8 cellular contexts compared by ENCODE assay signal in the genomic region with DNA sequence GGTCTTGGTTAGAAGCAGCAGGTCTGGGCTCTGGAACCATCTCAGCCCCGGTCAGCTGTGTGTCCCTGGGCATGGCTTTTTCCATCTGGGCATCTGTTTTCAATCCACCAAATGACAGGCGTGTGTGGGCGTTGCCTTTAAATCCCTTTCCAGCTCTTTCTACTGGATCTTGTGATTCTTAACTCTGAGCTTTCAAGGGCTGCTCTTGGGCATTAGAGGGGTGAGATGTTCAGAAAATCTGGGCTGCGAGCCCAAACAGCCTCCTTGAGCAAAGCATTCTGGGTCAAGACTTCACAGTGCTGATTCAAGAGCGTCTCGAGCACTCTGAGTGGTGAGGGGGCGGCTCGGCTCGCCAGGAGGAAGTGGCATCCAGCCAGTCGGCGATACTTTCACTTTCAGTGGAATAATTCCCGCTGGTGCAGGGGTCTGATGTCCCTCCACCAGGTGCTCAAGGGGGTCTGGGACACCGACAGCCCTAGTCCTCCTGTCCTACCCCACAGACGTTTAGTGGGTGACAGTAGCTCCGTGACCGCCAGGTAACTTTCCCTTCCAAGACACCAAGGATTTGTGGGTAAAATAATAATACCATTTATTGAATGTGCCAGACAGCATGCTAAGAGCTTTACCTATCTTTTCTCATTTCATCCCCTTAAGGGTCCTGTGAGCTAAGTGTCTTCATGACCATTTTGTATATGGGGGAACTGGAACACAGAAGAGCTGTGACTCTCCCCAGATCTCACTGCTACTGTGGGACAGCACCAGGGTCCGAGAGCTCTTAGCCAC.
DNase-seq lines count a peak whose midpoint lies in the region; ATAC-seq and TF ChIP-seq lines count a peak whose summit lies in the region.

No MANE protein-coding gene starts in this region.

- no peaks in the 10 kb centered on the region for H3K9me3 Mint-ChIP-seq in activated T-cell treated with anti-CD3 and anti-CD28 coated beads, Interleukin-2, amount 50 U/mL, for 24 hours

- ATAC-seq in HG03108 (IDR thresholded peaks at IDR 0.05; ENCODE audit: unreplicated experiment): peak; percentile 34

- peak overlapping the region; percentile 59 to 89 (median 83) for H3K27ac ChIP-seq in esophagus squamous epithelium
- H3K27ac ChIP-seq in neuronal stem cell (replicated peaks; ENCODE audit: low read length): no peak overlapping the region
- H3K27ac ChIP-seq in stomach smooth muscle (ENCODE audit: low read length): peak overlapping the region; percentile 95

- H3K4me1 Mint-ChIP-seq in activated T-cell treated with anti-CD3 and anti-CD28 coated beads, Interleukin-2, amount 50 U/mL, for 24 hours (ENCODE audit: low read depth): peaks cover 46% of the 10 kb centered on the region

- H3K4me3 Mint-ChIP-seq in activated T-cell treated with anti-CD3 and anti-CD28 coated beads, Interleukin-2, amount 50 U/mL, for 24 hours: peak overlapping the region; percentile 84

- peaks cover 3 to 56% (median 12%) of the 10 kb centered on the region in 3 donors for H3K4me1 ChIP-seq in esophagus squamous epithelium
- peaks cover 11 to 28% of the 10 kb centered on the region in 2 donors for H3K4me1 ChIP-seq in neuronal stem cell (ENCODE audit: control insufficient read depth in 2 of 2, insufficient read depth in 1 of 2, low read depth in 1 of 2, low read length in 2 of 2)
- H3K4me1 ChIP-seq in stomach smooth muscle (ENCODE audit: control insufficient read depth, insufficient read depth, low read length): peaks cover 28% of the 10 kb centered on the region

- peaks cover 23% of the 10 kb centered on the region for H3K36me3 Mint-ChIP-seq in activated T-cell treated with anti-CD3 and anti-CD28 coated beads, Interleukin-2, amount 50 U/mL, for 24 hours (ENCODE audit: low read depth)

- no peak overlapping the region for H4K8ac ChIP-seq in neuronal stem cell (ENCODE audit: low read depth, low read length)

- intact Hi-C loops in esophagus squamous epithelium (cut with DNase I): no loop called here

- H3K4me3 ChIP-seq in esophagus squamous epithelium (peak overlapping the region; percentile 48 to 67 (median 53)), neuronal stem cell (ENCODE audit: low read length in 2 of 2) (no peak overlapping the region), stomach smooth muscle (ENCODE audit: low read length in 2 of 2) (peak overlapping the region; percentile 82 to 91)

- H3K27me3 Mint-ChIP-seq in activated T-cell treated with anti-CD3 and anti-CD28 coated beads, Interleukin-2, amount 50 U/mL, for 24 hours: no peaks in the 10 kb centered on the region

- H3K4me2 ChIP-seq in neuronal stem cell (ENCODE audit: insufficient read depth, low read length, poor library complexity, severe bottlenecking): no peak overlapping the region

- H3K23ac ChIP-seq in neuronal stem cell (ENCODE audit: low read depth, low read length, poor library complexity): no peak overlapping the region

- no peaks in the 10 kb centered on the region for H3K27me3 ChIP-seq in esophagus squamous epithelium
- no peaks in the 10 kb centered on the region for H3K27me3 ChIP-seq in neuronal stem cell (ENCODE audit: control insufficient read depth in 3 of 3, insufficient read depth in 3 of 3, low read depth in 1 of 3, low read length in 3 of 3)
- H3K27me3 ChIP-seq in stomach smooth muscle (ENCODE audit: control insufficient read depth in 1 of 2, insufficient read depth in 2 of 2, low read length in 2 of 2): no peaks in the 10 kb centered on the region

- WGBS in esophagus squamous epithelium, 2 donors: 11 to 13% methylated on average over 7 to 11 of the region's 17 CpGs
- no CpG with 5 or more reads among the region's 17 CpGs for WGBS in neuronal stem cell (ENCODE audit: extremely low coverage in 2 of 2, insufficient read length in 2 of 2, insufficient replicate concordance in 1 of 2), 2 donors

- H3K14ac ChIP-seq in neuronal stem cell (ENCODE audit: low read length): no peak overlapping the region

- H3K9ac ChIP-seq in neuronal stem cell (ENCODE audit: low read depth, low read length, poor library complexity): no peak overlapping the region
- H3K9ac ChIP-seq in stomach smooth muscle (ENCODE audit: low read length in 2 of 2): peak overlapping the region; percentile 86 to 94

- H3K18ac ChIP-seq in neuronal stem cell (ENCODE audit: low read length): peak overlapping the region; percentile 76

- no peak overlapping the region for H2AFZ ChIP-seq in neuronal stem cell (ENCODE audit: low read length)

- H2BK120ac ChIP-seq in neuronal stem cell (ENCODE audit: low read depth, low read length): peak overlapping the region; percentile 6

- no peak for TF ChIP-seq CTCF in esophagus squamous epithelium (IDR thresholded peaks at IDR 0.05)

- H3K4ac ChIP-seq in neuronal stem cell (ENCODE audit: low read length): no peak overlapping the region

- H2AK5ac ChIP-seq in neuronal stem cell (ENCODE audit: low read depth, low read length): peak overlapping the region; percentile 30

- peak overlapping the region; percentile 2 for H2BK5ac ChIP-seq in neuronal stem cell (ENCODE audit: low read length)

- H3K27ac Mint-ChIP-seq in activated T-cell treated with anti-CD3 and anti-CD28 coated beads, Interleukin-2, amount 50 U/mL, for 24 hours: peak overlapping the region; percentile 96

- TF ChIP-seq POLR2A in esophagus squamous epithelium (IDR thresholded peaks at IDR 0.05): no peak

- H2BK12ac ChIP-seq in neuronal stem cell (ENCODE audit: low read length): no peak overlapping the region

- no peaks in the 10 kb centered on the region for H3K79me1 ChIP-seq in neuronal stem cell (ENCODE audit: low read depth, low read length)

- H4K91ac ChIP-seq in neuronal stem cell (ENCODE audit: low read depth, low read length, poor library complexity): no peak overlapping the region

- H2BK15ac ChIP-seq in neuronal stem cell (ENCODE audit: low read length): peak overlapping the region; percentile 60

- H3K36me3 ChIP-seq in esophagus squamous epithelium: no peaks in the 10 kb centered on the region
- H3K36me3 ChIP-seq in neuronal stem cell (replicated peaks in 1 of 2; ENCODE audit: control insufficient read depth in 2 of 2, insufficient read depth in 2 of 2, low read length in 2 of 2): peaks cover 3 to 4% of the 10 kb centered on the region in 2 donors
- no peaks in the 10 kb centered on the region for H3K36me3 ChIP-seq in stomach smooth muscle (ENCODE audit: control insufficient read depth in 2 of 2, insufficient read depth in 2 of 2, low read length in 2 of 2)

- H3K9me3 ChIP-seq in esophagus squamous epithelium: no peaks in the 10 kb centered on the region
- no peaks in the 10 kb centered on the region for H3K9me3 ChIP-seq in neuronal stem cell (replicated peaks in 1 of 2; ENCODE audit: control insufficient read depth in 2 of 2, insufficient read depth in 1 of 2, low read depth in 1 of 2, low read length in 2 of 2)
- H3K9me3 ChIP-seq in stomach smooth muscle (ENCODE audit: control insufficient read depth in 2 of 2, low read length in 2 of 2): no peaks in the 10 kb centered on the region

- DNase-seq in SKM-1 treated with dmso at 0.1 percent for 144 hours (lab: John Stamatoyannopoulos, UW; ENCODE audit: unreplicated experiment): peak; percentile 21
- no peak for DNase-seq in SKM-1 (lab: John Stamatoyannopoulos, UW; ENCODE audit: unreplicated experiment)
- peak; percentile 69 for DNase-seq in NOMO-1 treated with DMSO at 0.1 percent for 48 hours (lab: John Stamatoyannopoulos, UW; ENCODE audit: unreplicated experiment)
- DNase-seq in activated T-cell treated with anti-CD3 and anti-CD28 coated beads, Interleukin-2, amount 50 U/mL, for 24 hours: peak; percentile 79
- peak; percentile 56 for DNase-seq in esophagus squamous epithelium (lab: John Stamatoyannopoulos, UW)
- no peak for DNase-seq in neuronal stem cell (ENCODE audit: low spot score)

Comparison
In these comparisons a context has a peak if more than half of its experiments do, and no peak if none do; other contexts are left out.
1. DNase-seq: peak in SKM-1 treated with dmso at 0.1 percent for 144 hours (single experiment), NOMO-1 treated with DMSO at 0.1 percent for 48 hours (single experiment), activated T-cell treated with anti-CD3 and anti-CD28 coated beads, Interleukin-2, amount 50 U/mL, for 24 hours (single experiment) and esophagus squamous epithelium (single experiment); none in SKM-1 (single experiment) and neuronal stem cell (single experiment).
2. H3K4me3 ChIP-seq: peak in esophagus squamous epithelium (4 of 4) and stomach smooth muscle (2 of 2); none in neuronal stem cell (0 of 2).